In genomic region chr17:74545456-74546230, GRCh38 we compare ENCODE assay signal across 9 cellular contexts. TPM values are rescaled to one million over a fixed set of nuclear protein-coding genes. Genes with fewer than 3 reads are reported as not detected.
A peak's percentile ranks its signal among the peaks of the same experiment; 100 is the strongest.
DNase-seq lines count a peak whose midpoint lies in the region; ATAC-seq and TF ChIP-seq lines count a peak whose summit lies in the region.
"Had no signal": no experiment of that assay in that cellular context is flagged by ENCODE, and none has a peak within 500 bp of the region (broad histone marks: within the 10 kb centered on the region; RNA-seq: fewer than 3 reads in every experiment).

CD300C (minus strand) TSS chr17:74546115; CDS start chr17:74545782, 333 bp downstream.

- H3K4me3 Mint-ChIP-seq in endothelial cell (ENCODE audit: unreplicated experiment) (peak within 1 kb of the TSS; percentile 28), HFFc6 (no peak within 1 kb of the TSS)

- ATAC-seq in omental fat pad (ENCODE audit: low FRiP score) = peak; percentile 12

- peak; percentile 35 for DNase-seq in GDM1 (lab: John Stamatoyannopoulos, UW)
- DNase-seq in NOMO-1 treated with dmso at 0.1 percent for 144 hours (lab: John Stamatoyannopoulos, UW; ENCODE audit: unreplicated experiment) = peak; percentile 75
- no peak for DNase-seq in endothelial cell (ENCODE audit: low spot score)
- DNase-seq in omental fat pad (ENCODE audit: low spot score) = no peak
- DNase-seq in NCI-H510A (lab: John Stamatoyannopoulos, UW) = no peak
- DNase-seq in kidney glomerular epithelial cell (lab: John Stamatoyannopoulos, UW) = no peak
- no peak for DNase-seq in HFFc6
- no peak for DNase-seq in activated gamma-delta T cell treated with Interleukin-2 at 50 U/mL for 16 hours
- DNase-seq: SHP77 had no signal

- peaks cover 13% of the 10 kb centered on the region for H3K27me3 Mint-ChIP-seq in endothelial cell (ENCODE audit: unreplicated experiment)
- H3K27me3 Mint-ChIP-seq in HFFc6 (ENCODE audit: insufficient read depth) = peaks cover 8% of the 10 kb centered on the region

- H3K4me1 Mint-ChIP-seq in endothelial cell (ENCODE audit: unreplicated experiment) (peaks cover 5% of the 10 kb centered on the region), HFFc6 (ENCODE audit: low read depth) (no peaks in the 10 kb centered on the region)

- H3K9me3 Mint-ChIP-seq in endothelial cell (ENCODE audit: unreplicated experiment) = no peaks in the 10 kb centered on the region
- H3K9me3 Mint-ChIP-seq in HFFc6 = peaks cover 82% of the 10 kb centered on the region

- no peak for TF ChIP-seq CTCF in endothelial cell (IDR thresholded peaks at IDR 0.05; ENCODE audit: unreplicated experiment)
- no peak for TF ChIP-seq CTCF in omental fat pad (IDR thresholded peaks at IDR 0.05)
- TF ChIP-seq CTCF in HFFc6 (IDR thresholded peaks at IDR 0.05) = no peak

- H3K36me3 Mint-ChIP-seq in endothelial cell (ENCODE audit: low read depth, unreplicated experiment) (peaks cover 4% of the 10 kb centered on the region), HFFc6 (ENCODE audit: low read depth) (peaks cover 13% of the 10 kb centered on the region)

- H3K27ac Mint-ChIP-seq in endothelial cell (ENCODE audit: unreplicated experiment) = peak within 1 kb of the TSS; percentile 37
- no peak within 1 kb of the TSS for H3K27ac Mint-ChIP-seq in HFFc6

RNA-seq across cellular contexts. Expression of gene CD300C, which starts in this region (rescaled TPM):
- total RNA-seq in endothelial cell (ENCODE audit: unreplicated experiment) (not detected), omental fat pad (1 to 10 TPM; 1.6 to 9.4 (median 2.1) TPM)
- not detected for total RNA-seq in HFFc6 (2021; fragmentation: NEBNext Ultra II Directional; extraction: Animal tissue kit (Norgen Biotek cat#: 25700))

Comparison
In these comparisons a context has a peak if more than half of its experiments do, and no peak if none do; other contexts are left out.
1. DNase-seq: peak in GDM1 (single experiment) and NOMO-1 treated with dmso at 0.1 percent for 144 hours (single experiment); none in endothelial cell (single experiment), omental fat pad (single experiment), NCI-H510A (single experiment), kidney glomerular epithelial cell (single experiment), HFFc6 (single experiment) and activated gamma-delta T cell treated with Interleukin-2 at 50 U/mL for 16 hours (single experiment).